ENCODE assay signal across 28 cellular contexts in genomic region chrX:26007462-26007861, GRCh38.
"Had no signal": no experiment of that assay in that cellular context is flagged by ENCODE, and none has a peak within 500 bp of the region (broad histone marks: within the 10 kb centered on the region; RNA-seq: fewer than 3 reads in every experiment).

No MANE protein-coding gene starts in this region.

- DNase-seq: stimulated activated CD4-positive, alpha-beta T cell treated with anti-CD3 and anti-CD28 coated beads, Interleukin-2, amount 100 ng/mL, for 48 hours; stimulated activated CD4-positive, alpha-beta T cell treated with anti-CD3 and anti-CD28 coated beads, Interleukin-4, amount 100 ng/mL, for 24 hours; stimulated activated CD4-positive, alpha-beta T cell treated with anti-CD3 and anti-CD28 coated beads, Interleukin-4, amount 100 ng/mL, for 4 hours; stimulated activated CD8-positive, alpha-beta memory T cell treated with anti-CD3 and anti-CD28 coated beads, Interleukin-4, amount 100 ng/mL, for 48 hours; stimulated activated naive B cell treated with anti-CD40 and anti-IgM and Interleukin-4, amounts not matched to agents 10 μg/mL and 1 μg/mL and 100 μg/mL, for 72 hours; stimulated activated naive CD4-positive, alpha-beta T cell; stimulated activated naive CD4-positive, alpha-beta T cell treated with Interleukin-2 at 50 U/mL for 16 hours; stimulated activated naive CD8-positive, alpha-beta T cell treated with anti-CD3 and anti-CD28 coated beads, Interleukin-15, amount 100 ng/mL, for 72 hours; stimulated activated naive CD8-positive, alpha-beta T cell treated with anti-CD3 and anti-CD28 coated beads, Interleukin-15, Interleukin-2, amounts not matched to agents 100 U/mL and 50 U/mL, for 24 hours; stomach; substantia nigra; testis; thyroid gland; tibial artery; transverse colon; trophoblast cell; upper lobe of left lung; upper lobe of right lung; uterus had no signal

- H3K4me3 Mint-ChIP-seq: stimulated activated effector memory CD8-positive, alpha-beta T cell treated with anti-CD3 and anti-CD28 coated beads, Interleukin-12 subunit alpha, Interleukin-12 subunit beta, amount 100 ng/mL, for 72 hours; stimulated activated memory B cell treated with anti-CD40 and anti-IgM and Interleukin-4, amounts not matched to agents 10 μg/mL and 1 μg/mL and 100 μg/mL, for 72 hours; stimulated activated naive B cell treated with anti-CD40 and anti-IgM and Interleukin-4, amounts not matched to agents 10 μg/mL and 1 μg/mL and 100 μg/mL, for 72 hours; stimulated activated naive CD8-positive, alpha-beta T cell treated with anti-CD3 and anti-CD28 coated beads, Interleukin-15, amount 100 ng/mL, for 72 hours; stimulated activated naive CD8-positive, alpha-beta T cell treated with anti-CD3 and anti-CD28 coated beads, Interleukin-15, Interleukin-2, amounts not matched to agents 100 ng/mL and 50 ng/mL, for 24 hours; type B pancreatic cell had no signal

- H3K4me1 ChIP-seq: stomach, suprapubic skin, testis, thyroid gland, tibial artery, tibial nerve, transverse colon, upper lobe of left lung, upper lobe of right lung, uterus, vagina had no signal

- H3K4me1 Mint-ChIP-seq: stimulated activated effector memory CD8-positive, alpha-beta T cell treated with anti-CD3 and anti-CD28 coated beads, Interleukin-12 subunit alpha, Interleukin-12 subunit beta, amount 100 ng/mL, for 72 hours; stimulated activated memory B cell treated with anti-CD40 and anti-IgM and Interleukin-4, amounts not matched to agents 10 μg/mL and 1 μg/mL and 100 μg/mL, for 72 hours; stimulated activated naive B cell treated with anti-CD40 and anti-IgM and Interleukin-4, amounts not matched to agents 10 μg/mL and 1 μg/mL and 100 μg/mL, for 72 hours; stimulated activated naive CD8-positive, alpha-beta T cell treated with anti-CD3 and anti-CD28 coated beads, Interleukin-15, amount 100 ng/mL, for 72 hours had no signal

- ATAC-seq: stimulated activated effector memory CD8-positive, alpha-beta T cell treated with anti-CD3 and anti-CD28 coated beads, Interleukin-12 subunit alpha, Interleukin-12 subunit beta, amount 100 ng/mL, for 72 hours; stimulated activated memory B cell treated with anti-CD40 and anti-IgM and Interleukin-4, amounts not matched to agents 10 μg/mL and 1 μg/mL and 100 μg/mL, for 72 hours; stimulated activated naive B cell treated with anti-CD40 and anti-IgM and Interleukin-4, amounts not matched to agents 10 μg/mL and 1 μg/mL and 100 μg/mL, for 72 hours; stimulated activated naive CD8-positive, alpha-beta T cell treated with anti-CD3 and anti-CD28 coated beads, Interleukin-15, amount 100 ng/mL, for 72 hours; stimulated activated naive CD8-positive, alpha-beta T cell treated with anti-CD3 and anti-CD28 coated beads, Interleukin-15, Interleukin-2, amounts not matched to agents 100 U/mL and 50 U/mL, for 24 hours; upper lobe of right lung had no signal

- H3K36me3 Mint-ChIP-seq: stimulated activated effector memory CD8-positive, alpha-beta T cell treated with anti-CD3 and anti-CD28 coated beads, Interleukin-12 subunit alpha, Interleukin-12 subunit beta, amount 100 ng/mL, for 72 hours; stimulated activated memory B cell treated with anti-CD40 and anti-IgM and Interleukin-4, amounts not matched to agents 10 μg/mL and 1 μg/mL and 100 μg/mL, for 72 hours; stimulated activated naive B cell treated with anti-CD40 and anti-IgM and Interleukin-4, amounts not matched to agents 10 μg/mL and 1 μg/mL and 100 μg/mL, for 72 hours; type B pancreatic cell had no signal

- H3K27ac ChIP-seq: stomach, suprapubic skin, testis, thoracic aorta, thyroid gland, tibial artery, tibial nerve, transverse colon, upper lobe of left lung, upper lobe of right lung, uterus, vagina had no signal

- H3K27me3 ChIP-seq: stomach, suprapubic skin, testis, thyroid gland, tibial artery, tibial nerve, transverse colon, upper lobe of left lung, upper lobe of right lung, uterus, vagina had no signal

- H3K27ac Mint-ChIP-seq: stimulated activated effector memory CD8-positive, alpha-beta T cell treated with anti-CD3 and anti-CD28 coated beads, Interleukin-12 subunit alpha, Interleukin-12 subunit beta, amount 100 ng/mL, for 72 hours; stimulated activated memory B cell treated with anti-CD40 and anti-IgM and Interleukin-4, amounts not matched to agents 10 μg/mL and 1 μg/mL and 100 μg/mL, for 72 hours; stimulated activated naive B cell treated with anti-CD40 and anti-IgM and Interleukin-4, amounts not matched to agents 10 μg/mL and 1 μg/mL and 100 μg/mL, for 72 hours; stimulated activated naive CD8-positive, alpha-beta T cell treated with anti-CD3 and anti-CD28 coated beads, Interleukin-15, amount 100 ng/mL, for 72 hours; stimulated activated naive CD8-positive, alpha-beta T cell treated with anti-CD3 and anti-CD28 coated beads, Interleukin-15, Interleukin-2, amounts not matched to agents 100 ng/mL and 50 ng/mL, for 24 hours; type B pancreatic cell had no signal

- H3K36me3 ChIP-seq: stomach, suprapubic skin, thoracic aorta, thyroid gland, tibial artery, tibial nerve, transverse colon, upper lobe of left lung, upper lobe of right lung, uterus, vagina had no signal

- H3K27me3 Mint-ChIP-seq: stimulated activated memory B cell treated with anti-CD40 and anti-IgM and Interleukin-4, amounts not matched to agents 10 μg/mL and 1 μg/mL and 100 μg/mL, for 72 hours; stimulated activated naive B cell treated with anti-CD40 and anti-IgM and Interleukin-4, amounts not matched to agents 10 μg/mL and 1 μg/mL and 100 μg/mL, for 72 hours; stimulated activated naive CD8-positive, alpha-beta T cell treated with anti-CD3 and anti-CD28 coated beads, Interleukin-15, amount 100 ng/mL, for 72 hours; stimulated activated naive CD8-positive, alpha-beta T cell treated with anti-CD3 and anti-CD28 coated beads, Interleukin-15, Interleukin-2, amounts not matched to agents 100 ng/mL and 50 ng/mL, for 24 hours; type B pancreatic cell had no signal

- H3K9me3 ChIP-seq: stomach, suprapubic skin, testis, thoracic aorta, thyroid gland, tibial artery, tibial nerve, transverse colon, upper lobe of left lung, upper lobe of right lung, uterus, vagina had no signal

- FAIRE-seq: urothelium cell line had no signal

- H3K9me3 Mint-ChIP-seq: stimulated activated memory B cell treated with anti-CD40 and anti-IgM and Interleukin-4, amounts not matched to agents 10 μg/mL and 1 μg/mL and 100 μg/mL, for 72 hours; stimulated activated naive CD8-positive, alpha-beta T cell treated with anti-CD3 and anti-CD28 coated beads, Interleukin-15, amount 100 ng/mL, for 72 hours; type B pancreatic cell had no signal

- H3K4me3 ChIP-seq: stomach, suprapubic skin, testis, thoracic aorta, thyroid gland, tibial artery, tibial nerve, transverse colon, upper lobe of left lung, upper lobe of right lung, uterus, vagina had no signal
